In the genomic region with DNA sequence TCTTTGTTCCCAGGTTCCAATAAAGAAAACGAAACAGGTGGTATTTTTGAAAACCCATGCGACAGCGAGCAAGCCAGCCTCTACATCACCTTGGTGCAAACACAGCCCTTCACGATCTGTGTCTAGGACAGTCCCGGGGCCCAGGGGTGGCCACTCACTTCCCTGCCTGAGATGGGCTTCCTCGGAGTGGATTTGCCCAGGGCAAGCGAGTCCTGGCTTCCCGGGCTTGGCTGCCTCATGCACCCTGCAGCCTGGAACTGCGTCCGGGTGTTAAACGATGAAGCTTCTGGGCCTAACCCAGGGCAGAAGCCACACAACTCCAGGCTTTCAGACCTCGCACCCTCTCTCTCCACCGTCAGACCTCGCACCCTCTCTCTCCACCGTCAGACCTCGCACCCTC, we compare ENCODE assay signal across 21 cellular contexts.
"Had no signal": no experiment of that assay in that cellular context is flagged by ENCODE, and none has a peak within 500 bp of the region (broad histone marks: within the 10 kb centered on the region; RNA-seq: fewer than 3 reads in every experiment).

No MANE protein-coding gene starts in this region.

- H3K27me3 Mint-ChIP-seq: activated naive CD8-positive, alpha-beta T cell had no signal

- H3K4me1 ChIP-seq: left lung, parathyroid adenoma, uterus had no signal

- H3K36me3 ChIP-seq: uterus had no signal

- H3K27ac Mint-ChIP-seq: activated CD8-positive, alpha-beta T cell treated with anti-CD3 and anti-CD28 coated beads, Interleukin-2, amount 10 ng/mL, durations not matched to agents 7 days and 5 days; activated naive CD8-positive, alpha-beta T cell had no signal

- H3K9me3 ChIP-seq: left lung, uterus had no signal

- H3K27me3 ChIP-seq: dorsolateral prefrontal cortex, hepatocyte, left lung, uterus had no signal

- H2AFZ ChIP-seq: hepatocyte, parathyroid adenoma had no signal

- DNase-seq: activated CD4-positive, alpha-beta T cell treated with anti-CD3 and anti-CD28 coated beads for 4 hours; activated CD8-positive, alpha-beta memory T cell treated with anti-CD3 and anti-CD28 coated beads, Interleukin-2, amount 50 U/mL, for 4 hours; activated CD8-positive, alpha-beta T cell treated with anti-CD3 and anti-CD28 coated beads, Interleukin-2, amount 10 ng/mL, durations not matched to agents 7 days and 5 days; activated gamma-delta T cell; activated T-cell treated with anti-CD3 and anti-CD28 coated beads, Interleukin-2, amount 50 U/mL, for 48 hours; amygdala; caudate nucleus; islet precursor cell; mammary epithelial cell; stimulated activated CD4-positive, alpha-beta T cell treated with anti-CD3 and anti-CD28 coated beads, Interleukin-12 subunit alpha, Interleukin-12 subunit beta, amount 100 ng/mL, for 4 hours; stimulated activated CD4-positive, alpha-beta T cell treated with anti-CD3 and anti-CD28 coated beads, Interleukin-1b, Interleukin-23, amount 100 ng/mL, for 48 hours; stimulated activated CD8-positive, alpha-beta memory T cell treated with anti-CD3 and anti-CD28 coated beads, Interleukin-4, amount 100 ng/mL, for 48 hours; stimulated activated naive CD4-positive, alpha-beta T cell; SW 1271 had no signal

- H3K27ac ChIP-seq: dorsolateral prefrontal cortex, hepatocyte, left lung, parathyroid adenoma, uterus had no signal

- H3K4me3 Mint-ChIP-seq: activated CD8-positive, alpha-beta T cell treated with anti-CD3 and anti-CD28 coated beads, Interleukin-2, amount 10 ng/mL, durations not matched to agents 7 days and 5 days; activated naive CD8-positive, alpha-beta T cell; brain had no signal

- ATAC-seq: activated CD8-positive, alpha-beta T cell treated with anti-CD3 and anti-CD28 coated beads, Interleukin-2, amount 10 ng/mL, durations not matched to agents 7 days and 5 days; left lung had no signal

- H3K4me3 ChIP-seq: dorsolateral prefrontal cortex, hepatocyte, left lung, uterus had no signal

- H3K4me2 ChIP-seq: hepatocyte had no signal

- H3K36me3 Mint-ChIP-seq: activated naive CD8-positive, alpha-beta T cell; brain had no signal

- H3K9ac ChIP-seq: parathyroid adenoma had no signal
